Comparison of ENCODE assay signal across 8 cellular contexts in the genomic region with DNA sequence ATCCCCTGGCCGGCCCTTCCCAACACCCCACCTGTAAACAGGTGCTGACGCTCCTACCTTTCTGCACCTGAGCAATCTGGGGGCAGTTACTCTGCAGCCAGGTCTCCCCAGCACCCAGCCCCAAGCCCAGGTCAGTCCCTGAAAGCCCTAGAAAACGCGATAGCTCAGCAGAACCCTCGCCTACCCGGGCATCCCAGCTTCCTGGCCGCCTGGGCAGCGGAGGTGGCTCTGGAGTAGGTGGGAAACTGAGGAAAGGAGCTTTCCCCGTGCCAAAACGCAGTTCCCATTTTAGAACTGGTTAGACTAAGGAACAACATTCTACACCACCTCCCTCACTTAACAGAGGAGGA. TPM values are rescaled to one million over a fixed set of nuclear protein-coding genes. Genes with fewer than 3 reads are reported as not detected.
A peak's percentile ranks its signal among the peaks of the same experiment; 100 is the strongest.
DNase-seq lines count a peak whose midpoint lies in the region; ATAC-seq, FAIRE-seq and TF ChIP-seq lines count a peak whose summit lies in the region.

No MANE protein-coding gene starts in this region.

- RAD21 ChIA-PET in GM12878 (lab: Charles Lee; ENCODE audit: unreplicated experiment), result no interaction called here

- H3K4me1 Mint-ChIP-seq in activated CD4-positive, alpha-beta T cell treated with anti-CD3 and anti-CD28 coated beads, Interleukin-2, amount 10 ng/mL, durations not matched to agents 24 days and 14 days, result peaks cover 41% of the 10 kb centered on the region

- no peaks in the 10 kb centered on the region for H3K4me1 ChIP-seq in GM12878 (ENCODE audit: control insufficient read depth, insufficient read depth, low read length)
- H3K4me1 ChIP-seq in right lobe of liver, result no peaks in the 10 kb centered on the region
- H3K4me1 ChIP-seq in thyroid gland, result peaks cover 9 to 13% of the 10 kb centered on the region in 2 donors

- no peak overlapping the region for H3K9ac ChIP-seq in GM12878 (ENCODE audit: control insufficient read depth, insufficient read depth, low read length)

- FAIRE-seq in GM12878 (lab: Jason Lieb, UNC) (no peak), GM12891 (lab: Jason Lieb, UNC) (no peak)

- no peaks in the 10 kb centered on the region for H3K9me3 Mint-ChIP-seq in activated CD4-positive, alpha-beta T cell treated with anti-CD3 and anti-CD28 coated beads, Interleukin-2, amount 10 ng/mL, durations not matched to agents 24 days and 14 days

- 0% methylated on average over 10 of the region's 10 CpGs for WGBS in GM12878 (ENCODE audit: insufficient coverage, insufficient replicate concordance, low lambda C conversion rate, missing lambda C conversion rate)
- WGBS in right lobe of liver (ENCODE audit: insufficient coverage, low coverage, low lambda C conversion rate, missing lambda C conversion rate), result 10% methylated on average over 8 of the region's 10 CpGs
- WGBS in thyroid gland, 2 donors, result 4 to 7% methylated on average over 8 to 10 of the region's 10 CpGs

- peaks cover 11% of the 10 kb centered on the region for H3K27me3 Mint-ChIP-seq in activated CD4-positive, alpha-beta T cell treated with anti-CD3 and anti-CD28 coated beads, Interleukin-2, amount 10 ng/mL, durations not matched to agents 24 days and 14 days

- SMC1A ChIA-PET in GM12878 (lab: Charles Lee; ENCODE audit: uncharacterized antibody, unreplicated experiment), result interaction anchor here (0.9 kb wide), 1 partner anchor 24 kb away, joined by 3 read pairs; no protein-coding TSS in a partner anchor

- H3K27ac Mint-ChIP-seq in activated CD4-positive, alpha-beta T cell treated with anti-CD3 and anti-CD28 coated beads, Interleukin-2, amount 10 ng/mL, durations not matched to agents 24 days and 14 days, result peak overlapping the region; percentile 78

- no peaks in the 10 kb centered on the region for H3K9me3 ChIP-seq in GM12878 (replicated peaks; ENCODE audit: control insufficient read depth, insufficient read depth, low read length)
- no peaks in the 10 kb centered on the region for H3K9me3 ChIP-seq in right lobe of liver
- H3K9me3 ChIP-seq in thyroid gland, result no peaks in the 10 kb centered on the region

- H3K4me2 ChIP-seq in GM12878 (ENCODE audit: control insufficient read depth, insufficient read depth), result peak overlapping the region; percentile 67; the same call in 1 of the 2 replicates

- 0 out of 2 replicates have a peak overlapping the region, but pooled peaks have one; percentile 15 for H2AFZ ChIP-seq in GM12878 (ENCODE audit: control insufficient read depth, low read depth, low read length)

- no peak for TF ChIP-seq EP300 in GM12878 (IDR thresholded peaks at IDR 0.05; ENCODE audit: borderline replicate concordance in 1 of 2, control insufficient read depth in 1 of 2, low read depth in 2 of 2, low read length in 2 of 2)

- H3K4me3 ChIP-seq in GM12878 (no peak overlapping the region), right lobe of liver (peak overlapping the region; percentile 51 to 59 (median 54)), thyroid gland (replicated peaks in 1 of 3) (peak overlapping the region; percentile 23 to 50 (median 31))

- H4K20me1 ChIP-seq in GM12878 (ENCODE audit: control insufficient read depth, insufficient read depth), result no peaks in the 10 kb centered on the region

- H3K27me3 ChIP-seq in GM12878 (replicated peaks in 1 of 2; ENCODE audit: control insufficient read depth in 2 of 2, insufficient read depth in 2 of 2, low read length in 1 of 2) (peaks cover 16 to 20% of the 10 kb centered on the region in 2 experiments), right lobe of liver (no peaks in the 10 kb centered on the region), thyroid gland (no peaks in the 10 kb centered on the region)

- H3K79me2 ChIP-seq in GM12878 (ENCODE audit: control insufficient read depth, insufficient read depth, low read length), result no peaks in the 10 kb centered on the region

- H3K36me3 ChIP-seq in GM12878 (ENCODE audit: control insufficient read depth in 2 of 2, insufficient read depth in 2 of 2, low read length in 1 of 2) (no peaks in the 10 kb centered on the region), right lobe of liver (no peaks in the 10 kb centered on the region), thyroid gland (no peaks in the 10 kb centered on the region)

- CTCF ChIA-PET in GM12878 (lab: Yijun Ruan, JAX), result no interaction called here

- TF ChIP-seq POLR2A in GM12878 (IDR thresholded peaks at IDR 0.05; ENCODE audit: low read depth, low read length) (no peak), right lobe of liver (IDR thresholded peaks at IDR 0.05) (no peak), thyroid gland (IDR thresholded peaks at IDR 0.05) (no peak), GM12891 (IDR thresholded peaks at IDR 0.05; ENCODE audit: low read depth, low read length) (no peak)

- TF ChIP-seq CTCF in GM12878 (IDR thresholded peaks at IDR 0.05 in 2 of 3, conservative IDR thresholded peaks at IDR 0.05 in 1 of 3; ENCODE audit: control insufficient read depth in 2 of 3, extremely low read depth in 1 of 3, insufficient read depth in 1 of 3, low read depth in 3 of 3, low read length in 3 of 3) (no peak), right lobe of liver (IDR thresholded peaks at IDR 0.05) (no peak), thyroid gland (IDR thresholded peaks at IDR 0.05) (no peak)

- POLR2A ChIA-PET in GM12878 (lab: Charles Lee), result no interaction called here

- TF ChIP-seq RAD21 in GM12878 (IDR thresholded peaks at IDR 0.05; ENCODE audit: insufficient read depth, low read depth, low read length), result no peak

- H3K4me3 Mint-ChIP-seq in activated CD4-positive, alpha-beta T cell treated with anti-CD3 and anti-CD28 coated beads, Interleukin-2, amount 10 ng/mL, durations not matched to agents 24 days and 14 days, result peak overlapping the region; percentile 90

- BruUV-seq in GM12878 (replicated peaks; lab: Mats Ljungman, UMichigan), result no TSS peak

- H3K27ac ChIP-seq in GM12878 (ENCODE audit: control insufficient read depth, insufficient read depth) (no peak overlapping the region), right lobe of liver (peak overlapping the region; percentile 8 to 40 (median 9)), thyroid gland (no peak overlapping the region)

- intact Hi-C loops in activated CD4-positive, alpha-beta T cell treated with anti-CD3 and anti-CD28 coated beads, Interleukin-2, amount 10 ng/mL, durations not matched to agents 24 days and 14 days (cut with micrococcal nuclease), result loop anchor here (1.0 kb wide), 1 partner anchor 54 kb away; no protein-coding TSS in a partner anchor
- intact Hi-C loops in GM12878 (cut with micrococcal nuclease; ENCODE audit: unreplicated experiment) (no loop called here), right lobe of liver (cut with DNase I) (no loop called here), thyroid gland (cut with DNase I) (no loop called here)

- peaks cover 5% of the 10 kb centered on the region for H3K36me3 Mint-ChIP-seq in activated CD4-positive, alpha-beta T cell treated with anti-CD3 and anti-CD28 coated beads, Interleukin-2, amount 10 ng/mL, durations not matched to agents 24 days and 14 days (ENCODE audit: low read depth)

- no peak for DNase-seq in activated CD4-positive, alpha-beta T cell treated with anti-CD3 and anti-CD28 coated beads, Interleukin-2, amount 10 ng/mL, durations not matched to agents 24 days and 14 days
- no peak for DNase-seq in activated CD4-positive, alpha-beta T cell treated with anti-CD3 and anti-CD28 coated beads for 1 hour
- DNase-seq in GM12878 (ENCODE audit: low read depth, low spot score), result no peak
- DNase-seq in right lobe of liver, result no peak
- peak; percentile 4 to 5 for DNase-seq in thyroid gland
- DNase-seq in NCI-H446 (lab: John Stamatoyannopoulos, UW), result no peak
- DNase-seq in GM12891 (ENCODE audit: insufficient read length, low spot score), result no peak
- DNase-seq in nucleus accumbens (lab: John Stamatoyannopoulos, UW), result no peak

- ATAC-seq in GM12878, result no peak
- peak in 1 of 4 donors; percentile 4 for ATAC-seq in right lobe of liver

- in situ Hi-C loops in GM12878 (cut with MboI), result no loop called here

RNA-seq across cellular contexts. Expression of gene SYTL2, which starts 0.4 kb away (rescaled TPM):
- 13.9 and 14.3 TPM in 2 replicates for total RNA-seq in activated CD4-positive, alpha-beta T cell treated with anti-CD3 and anti-CD28 coated beads, Interleukin-2, amount 10 ng/mL, durations not matched to agents 24 days and 14 days
- 2.8 and 3.9 TPM in 2 replicates for total RNA-seq in GM12878 (2013; cell fraction: nucleolus; rRNA removed)
- 0.11 and 0.56 TPM in 2 replicates for total RNA-seq in GM12878 (2014; rRNA removed)
- 0.18 and 0.45 TPM in 2 replicates for total RNA-seq in GM12878 (2014; rRNA removed; fragmentation: Illumina TruSeq; extraction: Trizol)
- 0.31 and 0.40 TPM in 2 replicates for total RNA-seq in GM12878 (2021)
- polyA plus RNA-seq in GM12878 (2011; ENCODE audit: low read depth), result not detected
- polyA plus RNA-seq in GM12878 (2011; rRNA removed), result 1.4 and 3.0 TPM in 2 replicates
- polyA plus RNA-seq in GM12878 (2011; cell fraction: cytosol; rRNA removed), result 0.27 and 0.99 TPM in 2 replicates
- polyA plus RNA-seq in GM12878 (2011; cell fraction: nucleus; rRNA removed), result 2.8 and 3.3 TPM in 2 replicates
- 0.18 and 0.27 TPM in 2 replicates for polyA plus RNA-seq in GM12878 (2012)
- polyA plus RNA-seq in GM12878 (2014; fragmentation: Illumina TruSeq; extraction: Trizol), result 0.13 and 0.78 TPM in 2 replicates
- polyA plus RNA-seq in GM12878 (2014; fragmentation: Nextera tagmentation; extraction: Ambion mirVana), result under 1 TPM in 1 of 2 experiments, not detected in 1; 0.02 TPM
- 0.23 and 0.32 TPM in 2 replicates for polyA plus RNA-seq in GM12878 (2014; rRNA removed)
- polyA plus RNA-seq in GM12878 (2016; fragmentation: Nextera tagmentation; extraction: Ambion mirVana), result under 1 TPM in 1 of 2 experiments, not detected in 1; 0.28 TPM
- polyA minus RNA-seq in GM12878 (2011; rRNA and poly(A)+ RNA removed), result 1.0 and 1.6 TPM in 2 replicates
- not detected in 2 replicates for polyA minus RNA-seq in GM12878 (2011; cell fraction: cytosol; rRNA and poly(A)+ RNA removed)
- 1.3 and 2.6 TPM in 2 replicates for polyA minus RNA-seq in GM12878 (2011; cell fraction: nucleus; rRNA and poly(A)+ RNA removed)
- 10 to 100 TPM in 2 of 6 experiments, 1 to 10 TPM in 4; 4.2 to 14.9 (median 8.7) TPM for total RNA-seq in right lobe of liver
- 10 to 100 TPM in 2 of 4 donors, 1 to 10 TPM in 2; 4.5 to 18.8 (median 9.0) TPM for total RNA-seq in thyroid gland
- 0.15 TPM for polyA plus RNA-seq in GM12891 (2012; ENCODE audit: low read depth, missing spikeins)

RNA-seq across cellular contexts. Expression of gene CCDC83, which starts 44.7 kb away (rescaled TPM):
- not detected in 2 replicates for total RNA-seq in activated CD4-positive, alpha-beta T cell treated with anti-CD3 and anti-CD28 coated beads, Interleukin-2, amount 10 ng/mL, durations not matched to agents 24 days and 14 days
- not detected in 2 replicates for total RNA-seq in GM12878 (2013; cell fraction: nucleolus; rRNA removed)
- total RNA-seq in GM12878 (2014; rRNA removed) (not detected in 2 replicates), GM12878 (2014; rRNA removed; fragmentation: Illumina TruSeq; extraction: Trizol) (not detected in 2 replicates), GM12878 (2021) (not detected in 2 replicates), right lobe of liver (not detected), thyroid gland (not detected)
- polyA plus RNA-seq in GM12878 (2011; ENCODE audit: low read depth), result not detected
- polyA plus RNA-seq in GM12878 (2011; rRNA removed) (not detected in 2 replicates), GM12878 (2014; fragmentation: Illumina TruSeq; extraction: Trizol) (not detected in 2 replicates), GM12878 (2014; fragmentation: Nextera tagmentation; extraction: Ambion mirVana) (not detected), GM12878 (2014; rRNA removed) (not detected in 2 replicates), GM12878 (2016; fragmentation: Nextera tagmentation; extraction: Ambion mirVana) (not detected)
- polyA plus RNA-seq in GM12878 (2011; cell fraction: cytosol; rRNA removed), result not detected in 2 replicates
- not detected in 2 replicates for polyA plus RNA-seq in GM12878 (2011; cell fraction: nucleus; rRNA removed)
- polyA plus RNA-seq in GM12878 (2012), result not detected in 2 replicates
- polyA minus RNA-seq in GM12878 (2011; rRNA and poly(A)+ RNA removed), result not detected in 2 replicates
- not detected in 2 replicates for polyA minus RNA-seq in GM12878 (2011; cell fraction: cytosol; rRNA and poly(A)+ RNA removed)
- polyA minus RNA-seq in GM12878 (2011; cell fraction: nucleus; rRNA and poly(A)+ RNA removed), result not detected in 2 replicates
- polyA plus RNA-seq in GM12891 (2012; ENCODE audit: low read depth, missing spikeins), result not detected

Comparison
In these comparisons a context has a peak if more than half of its experiments do, and no peak if none do; other contexts are left out.
1. DNase-seq: peak in thyroid gland (2 of 2); none in activated CD4-positive, alpha-beta T cell treated with anti-CD3 and anti-CD28 coated beads, Interleukin-2, amount 10 ng/mL, durations not matched to agents 24 days and 14 days (single experiment), activated CD4-positive, alpha-beta T cell treated with anti-CD3 and anti-CD28 coated beads for 1 hour (single experiment), GM12878 (single experiment), right lobe of liver (0 of 3), NCI-H446 (0 of 2), GM12891 (single experiment) and nucleus accumbens (0 of 56).
2. H3K27ac ChIP-seq: peak in right lobe of liver (3 of 3); none in GM12878 (single experiment) and thyroid gland (0 of 3).